ENCODE assay signal across 18 cellular contexts in genomic region chr1:219544163-219544846, GRCh38.
DNase-seq lines count a peak whose midpoint lies in the region; ATAC-seq and TF ChIP-seq lines count a peak whose summit lies in the region.
"Had no signal": no experiment of that assay in that cellular context is flagged by ENCODE, and none has a peak within 500 bp of the region (broad histone marks: within the 10 kb centered on the region; RNA-seq: fewer than 3 reads in every experiment).

No MANE protein-coding gene starts in this region.

- no peaks in the 10 kb centered on the region for H3K4me1 ChIP-seq in uterus
- H3K4me1 ChIP-seq: gastroesophageal sphincter, right lobe of liver had no signal

- no peaks in the 10 kb centered on the region for H3K36me3 ChIP-seq in uterus
- H3K36me3 ChIP-seq: gastroesophageal sphincter, right lobe of liver had no signal

- H3K4me3 ChIP-seq in fibroblast of pulmonary artery (replicated peaks; ENCODE audit: low read depth, low read length): no peak overlapping the region
- no peak overlapping the region for H3K4me3 ChIP-seq in uterus
- H3K4me3 ChIP-seq: gastroesophageal sphincter, right lobe of liver had no signal

- POLR2A ChIA-PET in HEK293T (lab: Yijun Ruan, JAX): no interaction called here

- intact Hi-C loops in uterus (cut with DNase I; ENCODE audit: low total_unique reads): no loop called here

- TF ChIP-seq CTCF in fibroblast of pulmonary artery (IDR thresholded peaks at IDR 0.05; ENCODE audit: low read length, missing control alignments) (peak; percentile 21), uterus (IDR thresholded peaks at IDR 0.05) (peak in 1 of 4 experiments; percentile 11)

- DNase-seq in ACHN (peak; percentile 8), EH (ENCODE audit: low read depth) (peak; percentile 9), SK-MEL-5 (ENCODE audit: low read depth, low spot score) (peak; percentile 16), fibroblast of pulmonary artery (ENCODE audit: low read depth) (peak; percentile 41), HEK293T (ENCODE audit: extremely low spot score) (no peak), uterus (no peak)
- no peak for DNase-seq in activated CD8-positive, alpha-beta memory T cell treated with anti-CD3 and anti-CD28 coated beads for 24 hours
- DNase-seq: activated CD4-positive, alpha-beta T cell treated with anti-CD3 and anti-CD28 coated beads, Interleukin-2, amount 50 U/mL, for 48 hours; anterior cingulate cortex; GDM1; H7; kidney; NCI-H345; right lobe of liver; stimulated activated naive CD8-positive, alpha-beta T cell treated with anti-CD3 and anti-CD28 coated beads, Interleukin-15, amount 100 ng/mL, for 72 hours; T1000 had no signal

- TF ChIP-seq POLR2A in uterus (IDR thresholded peaks at IDR 0.05): no peak

- H3K9me3 ChIP-seq in uterus: no peaks in the 10 kb centered on the region
- H3K9me3 ChIP-seq: gastroesophageal sphincter, right lobe of liver had no signal

- CTCF ChIA-PET in HEK293T (lab: Yijun Ruan, JAX): no interaction called here

- in situ Hi-C loops in ACHN (cut with HindIII; ENCODE audit: low pct_ligation_motif_present, low pct_unique_long_range_greater_than_20kb, low sequenced_read_pairs): no loop called here
- in situ Hi-C loops in SK-MEL-5 (cut with HindIII; ENCODE audit: low pct_unique_long_range_greater_than_20kb, low sequenced_read_pairs): no loop called here

- H3K27me3 ChIP-seq in uterus: no peaks in the 10 kb centered on the region
- H3K27me3 ChIP-seq: gastroesophageal sphincter, right lobe of liver had no signal

- no peak for ATAC-seq in GM21529 (IDR thresholded peaks at IDR 0.05; ENCODE audit: unreplicated experiment)
- ATAC-seq: gastroesophageal sphincter; right lobe of liver; stimulated activated naive CD8-positive, alpha-beta T cell treated with anti-CD3 and anti-CD28 coated beads, Interleukin-15, amount 100 ng/mL, for 72 hours had no signal

- no peak overlapping the region for H3K27ac ChIP-seq in uterus
- H3K27ac ChIP-seq: gastroesophageal sphincter, right lobe of liver had no signal

TF ChIP-seq in HEK293T, 16 proteins besides CTCF, POLR2A, EP300 and RAD21:
- TF ChIP-seq FOXK2 (IDR thresholded peaks at IDR 0.05) (no peak), ZNF384 (IDR thresholded peaks at IDR 0.05) (no peak), LEF1 (IDR thresholded peaks at IDR 0.05; ENCODE audit: borderline replicate concordance) (no peak), FOXM1 (IDR thresholded peaks at IDR 0.05; ENCODE audit: borderline replicate concordance) (no peak), L3MBTL2 (conservative IDR thresholded peaks at IDR 0.05) (no peak), FOXA1 (IDR thresholded peaks at IDR 0.05) (no peak), SP1 (IDR thresholded peaks at IDR 0.05) (no peak), HDGF (IDR thresholded peaks at IDR 0.05; ENCODE audit: borderline replicate concordance) (no peak), SUZ12 (IDR thresholded peaks at IDR 0.05) (no peak), PKNOX1 (IDR thresholded peaks at IDR 0.05) (no peak), ELF4 (IDR thresholded peaks at IDR 0.05) (no peak), NFRKB (IDR thresholded peaks at IDR 0.05) (no peak)
TF ChIP-seq in HEK293T: peak in this region for 0.

Comparison
In these comparisons a context has a peak if more than half of its experiments do, and no peak if none do; other contexts are left out.
1. DNase-seq: peak in ACHN (single experiment), EH (single experiment), SK-MEL-5 (single experiment) and fibroblast of pulmonary artery (single experiment); none in HEK293T (single experiment), uterus (0 of 2) and activated CD8-positive, alpha-beta memory T cell treated with anti-CD3 and anti-CD28 coated beads for 24 hours (single experiment).